9 cellular contexts compared by ENCODE assay signal in genomic region chr14:102544745-102545460, GRCh38. TPM values are rescaled to one million over a fixed set of nuclear protein-coding genes. Genes with fewer than 3 reads are reported as not detected.
DNase-seq lines count a peak whose midpoint lies in the region; ATAC-seq and TF ChIP-seq lines count a peak whose summit lies in the region.
"Had no signal": no experiment of that assay in that cellular context is flagged by ENCODE, and none has a peak within 500 bp of the region (broad histone marks: within the 10 kb centered on the region; RNA-seq: fewer than 3 reads in every experiment).

No MANE protein-coding gene starts in this region.

- peak overlapping the region; percentile 68 for H3K4me3 Mint-ChIP-seq in activated naive CD8-positive, alpha-beta T cell

- H3K9me3 ChIP-seq in vagina (no peaks in the 10 kb centered on the region), HAP-1 (no peaks in the 10 kb centered on the region)

- ATAC-seq in left colon (peak; percentile 85), omental fat pad (ENCODE audit: low FRiP score) (no peak), HG03025 (IDR thresholded peaks at IDR 0.05; ENCODE audit: low FRiP score, unreplicated experiment) (no peak)

- TF ChIP-seq POLR2A in vagina (IDR thresholded peaks at IDR 0.05) = no peak

- H3K27me3 ChIP-seq in vagina (no peaks in the 10 kb centered on the region), HAP-1 (ENCODE audit: low read depth) (no peaks in the 10 kb centered on the region)

- peak overlapping the region; percentile 27 to 30 for H3K4me3 ChIP-seq in vagina
- no peak overlapping the region for H3K4me3 ChIP-seq in HAP-1

- TF ChIP-seq CTCF in vagina (IDR thresholded peaks at IDR 0.05) (no peak), omental fat pad (IDR thresholded peaks at IDR 0.05) (no peak)

- no peaks in the 10 kb centered on the region for H3K9me3 Mint-ChIP-seq in activated naive CD8-positive, alpha-beta T cell (ENCODE audit: low read depth)

- peaks cover 3% of the 10 kb centered on the region for H3K4me1 Mint-ChIP-seq in activated naive CD8-positive, alpha-beta T cell (ENCODE audit: low read depth)

- no peak overlapping the region for H3K27ac Mint-ChIP-seq in activated naive CD8-positive, alpha-beta T cell

- H3K4me1 ChIP-seq in vagina (peaks cover 27% of the 10 kb centered on the region), HAP-1 (peaks cover 6% of the 10 kb centered on the region)

- in situ Hi-C loops in HAP-1 (cut with MboI; ENCODE audit: low sequenced_read_pairs) = no loop called here

- H3K27me3 Mint-ChIP-seq in activated naive CD8-positive, alpha-beta T cell = peaks cover 11% of the 10 kb centered on the region

- no peaks in the 10 kb centered on the region for H3K36me3 ChIP-seq in vagina
- no peaks in the 10 kb centered on the region for H3K36me3 ChIP-seq in HAP-1 (replicated peaks)

- H3K27ac ChIP-seq in vagina = peak overlapping the region; percentile 85

- DNase-seq in stimulated activated CD4-positive, alpha-beta T cell treated with anti-CD3 and anti-CD28 coated beads, Interleukin-4, amount 100 ng/mL, for 24 hours = peak; percentile 14
- no peak for DNase-seq in stimulated activated CD4-positive, alpha-beta T cell treated with anti-CD3 and anti-CD28 coated beads, Interleukin-4, amount 100 ng/mL, for 4 hours
- DNase-seq in left colon (peak; percentile 73 to 75), vagina (ENCODE audit: extremely low spot score in 2 of 2) (no peak), HAP-1 (ENCODE audit: low spot score in 2 of 2) (no peak), omental fat pad (ENCODE audit: low spot score) (no peak)
- DNase-seq: activated CD4-positive, CD25-positive, alpha-beta regulatory T cell treated with anti-CD3 and anti-CD28 coated beads, Interleukin-2, amount 50 U/mL, for 72 hours had no signal

- intact Hi-C loops in left colon (cut with DNase I, micrococcal nuclease) (no loop called here), vagina (cut with DNase I) (no loop called here)

- no peaks in the 10 kb centered on the region for H3K36me3 Mint-ChIP-seq in activated naive CD8-positive, alpha-beta T cell

RNA-seq across cellular contexts. Expression of gene ANKRD9, which starts 35.3 kb away (rescaled TPM):
- 100 to 1,000 TPM; 105 to 117 TPM for total RNA-seq in left colon
- total RNA-seq in vagina = 34.6 TPM
- total RNA-seq in omental fat pad = 10 to 100 TPM; 15.1 to 25.9 (median 23.9) TPM

RNA-seq across cellular contexts. Expression of gene RCOR1, which starts 47.5 kb away (rescaled TPM):
- total RNA-seq in left colon (10 to 100 TPM; 35.7 to 36.2 TPM), vagina (24.3 TPM), omental fat pad (10 to 100 TPM; 12.6 to 20.9 (median 15.7) TPM)

Comparison
In these comparisons a context has a peak if more than half of its experiments do, and no peak if none do; other contexts are left out.
1. DNase-seq: peak in stimulated activated CD4-positive, alpha-beta T cell treated with anti-CD3 and anti-CD28 coated beads, Interleukin-4, amount 100 ng/mL, for 24 hours (single experiment) and left colon (2 of 2); none in stimulated activated CD4-positive, alpha-beta T cell treated with anti-CD3 and anti-CD28 coated beads, Interleukin-4, amount 100 ng/mL, for 4 hours (0 of 2), vagina (0 of 2), HAP-1 (0 of 2) and omental fat pad (single experiment).